Comparison of ENCODE assay signal across 22 cellular contexts in the genomic region with DNA sequence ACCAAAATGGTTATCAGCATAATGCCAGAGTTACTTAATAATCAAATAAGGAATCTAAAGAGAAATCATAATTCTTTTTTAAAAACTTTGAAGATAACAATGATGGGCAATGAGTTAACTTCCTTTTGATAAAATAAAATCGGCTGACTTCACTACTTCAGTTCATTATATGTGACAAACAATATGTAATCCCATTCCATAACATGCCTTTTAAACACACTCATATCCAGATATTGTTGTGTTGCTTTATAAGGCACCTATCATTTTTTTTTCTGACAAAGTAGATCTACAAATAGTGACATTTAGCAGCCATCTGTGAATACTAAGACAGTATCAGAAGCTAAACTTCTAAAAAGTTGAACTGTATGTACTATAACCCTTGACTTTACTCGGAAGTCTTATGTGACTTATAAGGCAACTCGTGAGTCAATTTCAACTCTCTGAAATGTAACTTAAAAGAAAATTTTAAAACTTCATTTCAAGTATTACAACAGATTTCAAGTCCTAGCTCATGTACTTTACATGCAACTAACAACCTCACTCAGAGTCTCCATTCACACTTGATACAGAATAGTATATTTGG. TPM values are rescaled to one million over a fixed set of nuclear protein-coding genes. Genes with fewer than 3 reads are reported as not detected.
DNase-seq lines count a peak whose midpoint lies in the region; ATAC-seq, FAIRE-seq and TF ChIP-seq lines count a peak whose summit lies in the region.
"Had no signal": no experiment of that assay in that cellular context is flagged by ENCODE, and none has a peak within 500 bp of the region (broad histone marks: within the 10 kb centered on the region; RNA-seq: fewer than 3 reads in every experiment).

No MANE protein-coding gene starts in this region.

- peak; percentile 32 for FAIRE-seq in D721Med (lab: Jason Lieb, UNC)
- FAIRE-seq: GM12891, GM19239, HepG2 had no signal

- H3K4me3 ChIP-seq in HAP-1: no peak overlapping the region

- TF ChIP-seq CTCF in D721Med (IDR thresholded peaks at IDR 0.05; ENCODE audit: insufficient read depth, missing control alignments) (no peak), RWPE1 (conservative IDR thresholded peaks at IDR 0.05; ENCODE audit: low read depth) (0 out of 2 replicates have a peak, but pooled peaks have one; percentile 3), GM13977 (IDR thresholded peaks at IDR 0.05; ENCODE audit: extremely low read depth, insufficient read depth, missing control alignments) (no peak)

- no peaks in the 10 kb centered on the region for H3K36me3 ChIP-seq in HAP-1 (replicated peaks)

- in situ Hi-C loops in GM13977 (cut with MboI; ENCODE audit: low pct_unique_long_range_greater_than_20kb, low sequenced_read_pairs, unreplicated experiment) (no loop called here), HAP-1 (cut with MboI; ENCODE audit: low sequenced_read_pairs) (no loop called here)

- H3K27ac ChIP-seq in RWPE1: no peak overlapping the region

- POLR2A ChIA-PET in RWPE1 (lab: Yijun Ruan, JAX; ENCODE audit: low non-redundant PET): no interaction called here

- H3K4me1 ChIP-seq in HAP-1: no peaks in the 10 kb centered on the region; the same call in none of the 2 replicates

- no peaks in the 10 kb centered on the region for H3K9me3 ChIP-seq in HAP-1

- peaks cover 5% of the 10 kb centered on the region; the same call in 1 of the 2 replicates for H3K27me3 ChIP-seq in HAP-1 (ENCODE audit: low read depth)

- no peak for ATAC-seq in HG03469 (IDR thresholded peaks at IDR 0.05; ENCODE audit: unreplicated experiment)
- no peak for ATAC-seq in GM18907 (IDR thresholded peaks at IDR 0.05; ENCODE audit: unreplicated experiment)
- ATAC-seq: HepG2 had no signal

- DNase-seq in D721Med (ENCODE audit: insufficient read length, low spot score) (no peak), RWPE1 (ENCODE audit: low spot score) (no peak), dermis blood vessel endothelial cell (peak; percentile 76), lung microvascular endothelial cell (ENCODE audit: low read depth in 2 of 2) (peak; percentile 50 to 71), GM13977 (ENCODE audit: low spot score) (no peak), HAP-1 (ENCODE audit: low spot score in 2 of 2) (no peak)
- DNase-seq: C1 segment of cervical spinal cord; DMS 273 treated with DMSO at 0.1 percent for 48 hours; GF-D8; H9; NCI-H1048; NCI-H1436 treated with DMSO at 0.1 percent for 48 hours; NCI-H2029 treated with DMSO at 0.1 percent for 48 hours; NCI-H2171 treated with DMSO at 0.1 percent for 48 hours; NCI-H446 treated with DMSO at 0.1 percent for 48 hours; NK-92 treated with Interleukin-12 subunit alpha and Interleukin-12 subunit beta, amount 100 ng/mL, for 24 hours; SIG-M5 had no signal

- CTCF ChIA-PET in RWPE1 (lab: Yijun Ruan, JAX): interaction anchor here (0.8 kb wide), 1 partner anchor 9 kb away, joined by 3 read pairs; no protein-coding TSS in a partner anchor

RNA-seq across cellular contexts. Expression of a gene that starts 7.5 kb away (rescaled TPM):
- total RNA-seq in dermis blood vessel endothelial cell: 47.0 and 52.4 TPM in 2 replicates
- total RNA-seq in lung microvascular endothelial cell: 30.9 and 52.2 TPM in 2 replicates

Comparison
In these comparisons a context has a peak if more than half of its experiments do, and no peak if none do; other contexts are left out.
1. DNase-seq: peak in dermis blood vessel endothelial cell (single experiment) and lung microvascular endothelial cell (2 of 2); none in D721Med (single experiment), RWPE1 (single experiment), GM13977 (single experiment) and HAP-1 (0 of 2).